Comparison of ENCODE assay signal across 1 cellular context in the genomic region with DNA sequence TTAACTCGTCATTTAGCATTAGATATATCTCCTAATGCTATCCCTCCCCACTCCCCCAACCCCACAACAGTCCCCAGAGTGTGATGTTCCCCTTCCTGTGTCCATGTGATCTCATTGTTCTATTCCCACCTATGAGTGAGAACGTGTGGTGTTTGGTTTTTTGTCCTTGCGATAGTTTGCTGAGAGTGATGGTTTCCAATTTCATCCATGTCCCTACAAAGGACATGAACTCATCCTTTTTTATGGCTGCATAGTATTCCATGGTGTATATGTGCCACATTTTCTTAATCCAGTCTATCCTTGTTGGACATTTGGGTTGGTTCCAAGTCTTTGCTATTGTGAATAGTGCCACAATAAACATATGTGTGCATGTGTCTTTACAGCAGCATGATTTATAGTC. TPM values are rescaled to one million over a fixed set of nuclear protein-coding genes. Genes with fewer than 3 reads are reported as not detected.
"Had no signal": no experiment of that assay in that cellular context is flagged by ENCODE, and none has a peak within 500 bp of the region (broad histone marks: within the 10 kb centered on the region; RNA-seq: fewer than 3 reads in every experiment).

No MANE protein-coding gene starts in this region.

RNA-seq across cellular contexts. Expression of gene TSKU, which starts 43.4 kb away (rescaled TPM):
- polyA plus RNA-seq: IgD-negative memory B cell had no signal
